ENCODE assay signal across 19 cellular contexts in genomic region chr12:47591387-47591786, GRCh38.
DNase-seq lines count a peak whose midpoint lies in the region; ATAC-seq, FAIRE-seq and TF ChIP-seq lines count a peak whose summit lies in the region.
"Had no signal": no experiment of that assay in that cellular context is flagged by ENCODE, and none has a peak within 500 bp of the region (broad histone marks: within the 10 kb centered on the region; RNA-seq: fewer than 3 reads in every experiment).

No MANE protein-coding gene starts in this region.

- ATAC-seq in left cardiac atrium (peak; percentile 30 to 44), GM18502 (IDR thresholded peaks at IDR 0.05; ENCODE audit: poor library complexity, unreplicated experiment) (no peak), GM21576 (IDR thresholded peaks at IDR 0.05; ENCODE audit: unreplicated experiment) (no peak)
- ATAC-seq: activated CD4-positive, CD25-positive, alpha-beta regulatory T cell treated with anti-CD3 and anti-CD28 coated beads, Interleukin-2, amount 50 U/mL, for 24 hours; stimulated activated naive CD8-positive, alpha-beta T cell treated with anti-CD3 and anti-CD28 coated beads, Interleukin-15, Interleukin-2, amounts not matched to agents 100 U/mL and 50 U/mL, for 24 hours had no signal

- H2AFZ ChIP-seq in astrocyte (ENCODE audit: low read depth, low read length) = no peak overlapping the region

- H3K27me3 ChIP-seq in astrocyte (ENCODE audit: insufficient read depth, low read length) (no peaks in the 10 kb centered on the region), rectal smooth muscle tissue (ENCODE audit: control insufficient read depth, insufficient read depth, low read length) (no peaks in the 10 kb centered on the region)

- no peaks in the 10 kb centered on the region for H3K36me3 ChIP-seq in astrocyte (ENCODE audit: insufficient read depth, low read length)
- no peaks in the 10 kb centered on the region for H3K36me3 ChIP-seq in rectal smooth muscle tissue (ENCODE audit: control insufficient read depth, insufficient read depth, low read length)

- no peak overlapping the region for H3K4me2 ChIP-seq in astrocyte (ENCODE audit: low read length)

- intact Hi-C loops in left cardiac atrium (cut with DNase I) = no loop called here

- TF ChIP-seq CTCF in AG10803 (conservative IDR thresholded peaks at IDR 0.05; ENCODE audit: low read length) = no peak
- TF ChIP-seq CTCF in astrocyte (IDR thresholded peaks at IDR 0.05; ENCODE audit: insufficient read depth, low read depth, low read length) = no peak

- H4K20me1 ChIP-seq in astrocyte (ENCODE audit: insufficient read depth, low read length) = no peaks in the 10 kb centered on the region

- peaks cover 4% of the 10 kb centered on the region for H3K36me3 Mint-ChIP-seq in astrocyte (ENCODE audit: low read depth, unreplicated experiment)

- no peaks in the 10 kb centered on the region for H3K9me3 ChIP-seq in astrocyte (ENCODE audit: insufficient read depth, low read depth, low read length)

- peaks cover 10% of the 10 kb centered on the region for H3K4me1 Mint-ChIP-seq in astrocyte (ENCODE audit: low read depth, unreplicated experiment)

- H3K4me3 ChIP-seq in AG10803 (ENCODE audit: low read length) (no peak overlapping the region), astrocyte (ENCODE audit: insufficient read depth, low read depth, low read length) (no peak overlapping the region), rectal smooth muscle tissue (ENCODE audit: low read length) (no peak overlapping the region)

- H3K27ac Mint-ChIP-seq in astrocyte (ENCODE audit: unreplicated experiment) = no peak overlapping the region
- H3K27ac Mint-ChIP-seq: activated T-helper 2 cell treated with anti-CD3 and anti-CD28 coated beads, Interferon-gamma antibody, Interleukin-2, Interleukin-4, amounts not matched to agents 10 μg/mL and 5 μg/mL and 100 μg/mL, durations not matched to agents 14 hours and 24 hours and 36 hours had no signal

- no peaks in the 10 kb centered on the region for H3K79me2 ChIP-seq in astrocyte (ENCODE audit: insufficient read depth, low read length)

- no peaks in the 10 kb centered on the region for H3K27me3 Mint-ChIP-seq in astrocyte (ENCODE audit: low read depth, unreplicated experiment)

- DNase-seq in AG10803 (ENCODE audit: low read depth) = peak; percentile 56
- DNase-seq in astrocyte (ENCODE audit: low read depth) = peak; percentile 19
- no peak for DNase-seq in left cardiac atrium
- no peak for DNase-seq in mucosa of gallbladder (ENCODE audit: low spot score)
- DNase-seq in RPMI8226 = no peak
- DNase-seq: AML-193; COR-L47; NCI-H1694 treated with DMSO at 0.1 percent for 48 hours; SIG-M5; stimulated activated naive CD8-positive, alpha-beta T cell treated with anti-CD3 and anti-CD28 coated beads, Interleukin-15, Interleukin-2, amounts not matched to agents 100 U/mL and 50 U/mL, for 24 hours had no signal

- FAIRE-seq in astrocyte (lab: Jason Lieb, UNC) = no peak
- FAIRE-seq: endothelial cell of umbilical vein, GM12891, H1, islet of Langerhans had no signal

- peaks cover 2% of the 10 kb centered on the region for H3K9me3 Mint-ChIP-seq in astrocyte (ENCODE audit: unreplicated experiment)
- H3K9me3 Mint-ChIP-seq: activated T-helper 2 cell treated with anti-CD3 and anti-CD28 coated beads, Interferon-gamma antibody, Interleukin-2, Interleukin-4, amounts not matched to agents 10 μg/mL and 5 μg/mL and 100 μg/mL, durations not matched to agents 14 hours and 24 hours and 36 hours had no signal

- no peak overlapping the region for H3K4me3 Mint-ChIP-seq in astrocyte (ENCODE audit: unreplicated experiment)

- H3K27ac ChIP-seq in astrocyte (ENCODE audit: low read depth, low read length) (no peak overlapping the region), rectal smooth muscle tissue (ENCODE audit: low read depth, low read length) (peak overlapping the region; percentile 19)

- H3K9ac ChIP-seq in astrocyte (ENCODE audit: low read length) = no peak overlapping the region
- H3K9ac ChIP-seq in rectal smooth muscle tissue (ENCODE audit: low read length) = no peak overlapping the region

- H3K4me1 ChIP-seq in astrocyte (ENCODE audit: insufficient read depth, low read length) (no peaks in the 10 kb centered on the region), rectal smooth muscle tissue (ENCODE audit: control insufficient read depth, insufficient read depth, low read length) (peaks cover 20% of the 10 kb centered on the region)

Comparison
In these comparisons a context has a peak if more than half of its experiments do, and no peak if none do; other contexts are left out.
1. DNase-seq: peak in AG10803 (single experiment) and astrocyte (single experiment); none in left cardiac atrium (single experiment), mucosa of gallbladder (single experiment) and RPMI8226 (single experiment).
2. ATAC-seq: peak in left cardiac atrium (2 of 2); none in GM18502 (single experiment) and GM21576 (single experiment).